ENCODE assay signal across 10 cellular contexts in the genomic region with DNA sequence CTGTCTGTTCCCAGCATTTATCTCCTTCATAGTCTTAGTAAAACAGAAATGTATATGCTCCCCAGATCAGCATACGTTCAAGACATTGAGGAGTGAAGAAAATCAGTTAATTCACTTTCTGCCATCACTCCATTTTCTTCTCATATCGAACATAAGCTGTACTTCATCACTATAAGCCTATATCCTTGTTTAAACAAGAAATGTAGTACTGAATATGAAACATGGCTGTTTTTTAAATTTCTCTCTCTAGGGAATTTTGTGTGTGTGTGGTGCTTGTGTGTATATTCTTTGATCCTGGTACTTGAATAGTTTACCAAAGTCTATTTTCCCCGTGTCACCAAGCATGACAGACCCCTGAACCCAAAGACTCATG.
A peak's percentile ranks its signal among the peaks of the same experiment; 100 is the strongest.
DNase-seq lines count a peak whose midpoint lies in the region; ATAC-seq, FAIRE-seq and TF ChIP-seq lines count a peak whose summit lies in the region.
"Had no signal": no experiment of that assay in that cellular context is flagged by ENCODE, and none has a peak within 500 bp of the region (broad histone marks: within the 10 kb centered on the region; RNA-seq: fewer than 3 reads in every experiment).

No MANE protein-coding gene starts in this region.

- no TSS peak for BruUV-seq in K562 (replicated peaks; lab: Mats Ljungman, UMichigan)

- no peak for TF ChIP-seq EP300 in K562 (IDR thresholded peaks at IDR 0.05; ENCODE audit: low read length)

- peak overlapping the region; percentile 94 for H3K4me3 Mint-ChIP-seq in CD4-positive, alpha-beta T cell
- H3K4me3 Mint-ChIP-seq in nephron progenitor cell: peak overlapping the region; percentile 98

- no peak for ATAC-seq in CD4-positive, alpha-beta T cell (ENCODE audit: poor library complexity)
- ATAC-seq in K562 (no peak), lower lobe of right lung (no peak)

- H3K9me1 ChIP-seq in K562 (ENCODE audit: control insufficient read depth, insufficient read depth, low read length): no peaks in the 10 kb centered on the region

- POLR2A ChIA-PET in CD4-positive, alpha-beta T cell (lab: Charles Lee): interaction anchor here (0.6 to 21.3 kb wide), 22 partner anchors 8 to 1700 kb away, joined by 3 to 1838 read pairs (median 126); a partner anchor contains a TSS
- POLR2A ChIA-PET in K562 (lab: Yijun Ruan, JAX): interaction anchor here (0.6 to 18.6 kb wide), 18 partner anchors 11 to 952 kb away, joined by 3 to 1095 read pairs (median 56); a partner anchor contains a TSS
- POLR2A ChIA-PET in HEK293T (lab: Yijun Ruan, JAX): interaction anchor here (2.0 kb wide), 1 partner anchor 71 kb away, joined by 7 read pairs; a partner anchor contains a TSS

- FAIRE-seq in K562 (lab: Jason Lieb, UNC): no peak

- peaks cover 48% of the 10 kb centered on the region for H3K4me1 Mint-ChIP-seq in CD4-positive, alpha-beta T cell (ENCODE audit: low read depth)
- peaks cover 39% of the 10 kb centered on the region for H3K4me1 Mint-ChIP-seq in nephron progenitor cell

- H3K27ac Mint-ChIP-seq in CD4-positive, alpha-beta T cell: peak overlapping the region; percentile 97
- H3K27ac Mint-ChIP-seq in nephron progenitor cell: peak overlapping the region; percentile 97

- H3K4me1 ChIP-seq in K562 (replicated peaks in 1 of 2; ENCODE audit: control insufficient read depth in 2 of 2, insufficient read depth in 2 of 2, low read length in 2 of 2) (peaks cover 8 to 21% of the 10 kb centered on the region in 2 experiments), lower lobe of right lung (peaks cover 13% of the 10 kb centered on the region)

- no peak; the same call in 1 of the 2 replicates for TF ChIP-seq POLR2A in K562 (conservative IDR thresholded peaks at IDR 0.05)

- H3K36me3 Mint-ChIP-seq in CD4-positive, alpha-beta T cell (ENCODE audit: low read depth): peaks cover 36% of the 10 kb centered on the region
- peaks cover 3% of the 10 kb centered on the region for H3K36me3 Mint-ChIP-seq in nephron progenitor cell (ENCODE audit: low read depth)

- peak overlapping the region; percentile 86 for H3K4me3 ChIP-seq in K562
- H3K4me3 ChIP-seq in lower lobe of right lung: no peak overlapping the region

- H3K79me2 ChIP-seq in K562 (ENCODE audit: control insufficient read depth, insufficient read depth, low read length): peaks cover 95% of the 10 kb centered on the region

- H3K27me3 ChIP-seq in CD4-positive, alpha-beta T cell (ENCODE audit: control insufficient read depth, insufficient read depth, low read length): no peaks in the 10 kb centered on the region
- H3K27me3 ChIP-seq in K562 (ENCODE audit: control insufficient read depth in 2 of 2, insufficient read depth in 2 of 2, low read length in 2 of 2): no peaks in the 10 kb centered on the region
- peaks cover 51% of the 10 kb centered on the region for H3K27me3 ChIP-seq in lower lobe of right lung (ENCODE audit: low read depth)

- H3K27ac ChIP-seq in CD4-positive, alpha-beta T cell (ENCODE audit: low read depth, low read length): no peak overlapping the region
- H3K27ac ChIP-seq in KOPT-K1 (ENCODE audit: low read depth, low read length, poor library complexity, severe bottlenecking): peak overlapping the region; percentile 93
- peak overlapping the region; percentile 99; the same call in 1 of the 3 replicates for H3K27ac ChIP-seq in K562 (ENCODE audit: extremely low read depth, low read depth, low read length)
- no peak overlapping the region for H3K27ac ChIP-seq in lower lobe of right lung

- H2AFZ ChIP-seq in K562 (ENCODE audit: low read depth, low read length): no peak overlapping the region

- in situ Hi-C loops in K562 (cut with MboI): loop anchor here (25.0 kb wide), 1 partner anchor 368 kb away; no protein-coding TSS in a partner anchor

- peak overlapping the region; percentile 97 for H3K4me2 ChIP-seq in K562 (ENCODE audit: insufficient read depth, low read length)

- no peaks in the 10 kb centered on the region for H3K9me3 ChIP-seq in CD4-positive, alpha-beta T cell (ENCODE audit: control insufficient read depth, low read length)
- H3K9me3 ChIP-seq in KOPT-K1 (ENCODE audit: insufficient read depth, low read length, poor library complexity, severe bottlenecking): no peaks in the 10 kb centered on the region
- H3K9me3 ChIP-seq in K562 (replicated peaks; ENCODE audit: control insufficient read depth, insufficient read depth, low read depth, low read length): no peaks in the 10 kb centered on the region
- no peaks in the 10 kb centered on the region for H3K9me3 ChIP-seq in lower lobe of right lung

- H3K9ac ChIP-seq in K562 (ENCODE audit: insufficient read depth in 1 of 2, low read depth in 2 of 2, low read length in 2 of 2): peak overlapping the region in 1 of 2 experiments; percentile 88; a peak in 2 of 4 replicates

- intact Hi-C loops in CD4-positive, alpha-beta T cell (cut with DNase I, micrococcal nuclease): no loop called here
- intact Hi-C loops in K562 (cut with micrococcal nuclease) (no loop called here), lower lobe of right lung (cut with DNase I) (no loop called here)

- H4K20me1 ChIP-seq in K562 (replicated peaks; ENCODE audit: control insufficient read depth, insufficient read depth, low read length): peaks cover 40% of the 10 kb centered on the region

- no peak for TF ChIP-seq CTCF in CD4-positive, alpha-beta T cell (IDR thresholded peaks at IDR 0.05)
- TF ChIP-seq CTCF in K562 (IDR thresholded peaks at IDR 0.05 in 2 of 3, conservative IDR thresholded peaks at IDR 0.05 in 1 of 3; ENCODE audit: insufficient read depth in 2 of 3, low read depth in 1 of 3, low read length in 3 of 3): no peak
- no peak for TF ChIP-seq CTCF in nephron progenitor cell (IDR thresholded peaks at IDR 0.05)
- no peak for TF ChIP-seq CTCF in lower lobe of right lung (IDR thresholded peaks at IDR 0.05)

- no peaks in the 10 kb centered on the region for H3K27me3 Mint-ChIP-seq in CD4-positive, alpha-beta T cell
- no peaks in the 10 kb centered on the region for H3K27me3 Mint-ChIP-seq in nephron progenitor cell (ENCODE audit: low read depth, poor library complexity)

- no peaks in the 10 kb centered on the region for H3K9me3 Mint-ChIP-seq in CD4-positive, alpha-beta T cell
- no peaks in the 10 kb centered on the region for H3K9me3 Mint-ChIP-seq in nephron progenitor cell

- DNase-seq in CD4-positive, alpha-beta T cell: no peak
- no peak for DNase-seq in K562 (ENCODE audit: extremely low read depth in 1 of 4, low spot score in 3 of 4)
- DNase-seq in nephron progenitor cell: no peak
- no peak for DNase-seq in AG08396 (ENCODE audit: low spot score)
- no peak for DNase-seq in NCI-H1417 treated with DMSO at 0.1 percent for 48 hours (lab: John Stamatoyannopoulos, UW)
- no peak for DNase-seq in lower lobe of right lung
- DNase-seq in HEK293T (ENCODE audit: extremely low spot score): no peak
- DNase-seq: NCI-H2171 treated with DMSO at 0.1 percent for 48 hours; stimulated activated CD4-positive, alpha-beta T cell treated with anti-CD3 and anti-CD28 coated beads, Interleukin-4, amount 100 ng/mL, for 4 hours had no signal

- H3K36me3 ChIP-seq in KOPT-K1 (ENCODE audit: insufficient read depth, low read length) (no peaks in the 10 kb centered on the region), K562 (ENCODE audit: control insufficient read depth, insufficient read depth, low read length) (peaks cover 71% of the 10 kb centered on the region), lower lobe of right lung (no peaks in the 10 kb centered on the region)

- no peak for TF ChIP-seq RAD21 in K562 (CRISPR knock-in tag; conservative IDR thresholded peaks at IDR 0.05 in 1 of 2, IDR thresholded peaks at IDR 0.05 in 1 of 2)

- 17% methylated on average over 3 of the region's 3 CpGs for WGBS in K562 (ENCODE audit: insufficient coverage, low coverage, missing lambda C conversion rate)

- CTCF ChIA-PET in CD4-positive, alpha-beta T cell (lab: Charles Lee): interaction anchor here (1.1 to 6.4 kb wide), 7 partner anchors 11 to 76 kb away, joined by 3 to 37 read pairs (median 4); a partner anchor contains a TSS
- CTCF ChIA-PET in K562 (lab: Yijun Ruan, JAX; ENCODE audit: low intra/inter-chr PET ratio) (interaction anchor here (0.7 kb wide), 1 partner anchor 20 kb away, joined by 3 read pairs; no protein-coding TSS in a partner anchor), HEK293T (lab: Yijun Ruan, JAX) (no interaction called here)

TF ChIP-seq in K562, 482 proteins besides CTCF, POLR2A, EP300 and RAD21 (continues in another document):
- TF ChIP-seq ZFX (CRISPR knock-in tag; IDR thresholded peaks at IDR 0.05) (no peak), ZNF764 (CRISPR knock-in tag; IDR thresholded peaks at IDR 0.05; ENCODE audit: low read depth) (no peak)

TF ChIP-seq in HEK293T, 16 proteins besides CTCF, POLR2A, EP300 and RAD21:
- TF ChIP-seq SUZ12 (IDR thresholded peaks at IDR 0.05) (no peak), SP1 (IDR thresholded peaks at IDR 0.05) (no peak), FOXA1 (IDR thresholded peaks at IDR 0.05) (no peak), ZNF384 (IDR thresholded peaks at IDR 0.05) (no peak), HDGF (IDR thresholded peaks at IDR 0.05; ENCODE audit: borderline replicate concordance) (no peak), BHLHE40 (IDR thresholded peaks at IDR 0.05; ENCODE audit: borderline replicate concordance) (no peak), ARNT (IDR thresholded peaks at IDR 0.05) (no peak), ELF4 (IDR thresholded peaks at IDR 0.05) (no peak), FOXK2 (IDR thresholded peaks at IDR 0.05) (no peak), TARDBP (IDR thresholded peaks at IDR 0.05) (no peak), FOXM1 (IDR thresholded peaks at IDR 0.05; ENCODE audit: borderline replicate concordance) (no peak), L3MBTL2 (conservative IDR thresholded peaks at IDR 0.05) (no peak), CTBP1 (IDR thresholded peaks at IDR 0.05; ENCODE audit: borderline replicate concordance) (no peak)
- TF ChIP-seq, protein P1, sequence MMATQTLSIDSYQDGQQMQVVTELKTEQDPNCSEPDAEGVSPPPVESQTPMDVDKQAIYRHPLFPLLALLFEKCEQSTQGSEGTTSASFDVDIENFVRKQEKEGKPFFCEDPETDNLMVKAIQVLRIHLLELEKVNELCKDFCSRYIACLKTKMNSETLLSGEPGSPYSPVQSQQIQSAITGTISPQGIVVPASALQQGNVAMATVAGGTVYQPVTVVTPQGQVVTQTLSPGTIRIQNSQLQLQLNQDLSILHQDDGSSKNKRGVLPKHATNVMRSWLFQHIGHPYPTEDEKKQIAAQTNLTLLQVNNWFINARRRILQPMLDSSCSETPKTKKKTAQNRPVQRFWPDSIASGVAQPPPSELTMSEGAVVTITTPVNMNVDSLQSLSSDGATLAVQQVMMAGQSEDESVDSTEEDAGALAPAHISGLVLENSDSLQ (IDR thresholded peaks at IDR 0.05): no peak

Comparison
In these comparisons a context has a peak if more than half of its experiments do, and no peak if none do; other contexts are left out.
1. H3K27ac ChIP-seq: peak in KOPT-K1 (single experiment) and K562 (single experiment); none in CD4-positive, alpha-beta T cell (single experiment) and lower lobe of right lung (single experiment).